20 cellular contexts compared by ENCODE assay signal in the genomic region with DNA sequence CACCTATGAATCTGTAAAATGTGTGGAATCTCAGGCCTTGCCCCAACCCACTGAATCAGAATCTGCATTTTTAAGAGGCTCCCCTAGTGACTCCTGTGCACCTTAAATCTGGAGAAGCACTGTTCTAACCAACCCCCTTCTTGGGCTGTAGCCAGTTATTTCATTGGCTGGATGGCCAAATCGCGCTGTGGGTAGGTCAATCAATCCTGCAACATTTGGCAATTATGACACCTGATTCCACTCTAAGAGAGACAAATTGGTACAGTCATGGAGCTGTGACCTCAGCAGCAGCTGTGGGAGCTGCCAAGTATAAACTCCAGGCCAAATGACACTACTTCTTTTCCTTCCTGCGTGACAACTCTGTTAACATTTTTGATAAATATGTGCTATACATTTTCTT.
A peak's percentile ranks its signal among the peaks of the same experiment; 100 is the strongest.
DNase-seq lines count a peak whose midpoint lies in the region; ATAC-seq and TF ChIP-seq lines count a peak whose summit lies in the region.
"Had no signal": no experiment of that assay in that cellular context is flagged by ENCODE, and none has a peak within 500 bp of the region (broad histone marks: within the 10 kb centered on the region; RNA-seq: fewer than 3 reads in every experiment).

No MANE protein-coding gene starts in this region.

- no peaks in the 10 kb centered on the region for H3K36me3 Mint-ChIP-seq in natural killer cell treated with Interleukin-12 subunit alpha and Interleukin-12 subunit beta and Interleukin-15 and Interleukin-18, amount 100 ng/mL, for 72 hours
- H3K36me3 Mint-ChIP-seq in activated T-cell treated with anti-CD3 and anti-CD28 coated beads, Interleukin-2, amount 50 U/mL, for 4 hours (ENCODE audit: insufficient read depth) = no peaks in the 10 kb centered on the region

- in situ Hi-C loops in astrocyte of the spinal cord (cut with HindIII; ENCODE audit: low sequenced_read_pairs) = no loop called here

- no peak for ATAC-seq in natural killer cell treated with Interleukin-12 subunit alpha and Interleukin-12 subunit beta and Interleukin-15 and Interleukin-18, amount 100 ng/mL, for 72 hours
- no peak for ATAC-seq in activated T-cell treated with anti-CD3 and anti-CD28 coated beads, Interleukin-2, amount 50 U/mL, for 4 hours
- ATAC-seq: K562 had no signal

- DNase-seq in NCI-H1105 treated with DMSO at 0.1 percent for 48 hours (lab: John Stamatoyannopoulos, UW) (peak; percentile 14), NCI-H1105 (lab: John Stamatoyannopoulos, UW) (no peak), NCI-H1694 treated with DMSO at 0.1 percent for 48 hours (lab: John Stamatoyannopoulos, UW) (peak; percentile 51), astrocyte of the spinal cord (ENCODE audit: low read depth, low spot score) (peak; percentile 13), HuH-7.5 (ENCODE audit: low spot score) (no peak), NCI-H1436 (lab: John Stamatoyannopoulos, UW) (no peak)
- no peak for DNase-seq in natural killer cell treated with Interleukin-12 subunit alpha and Interleukin-12 subunit beta and Interleukin-15 and Interleukin-18, amount 100 ng/mL, for 72 hours (ENCODE audit: low spot score)
- no peak for DNase-seq in activated T-cell treated with anti-CD3 and anti-CD28 coated beads, Interleukin-2, amount 50 U/mL, for 4 hours
- DNase-seq: activated CD4-positive, alpha-beta T cell treated with anti-CD3 and anti-CD28 coated beads, Interleukin-2, amount 50 U/mL, for 4 hours; activated naive CD4-positive, alpha-beta T cell; activated T-cell treated with anti-CD3 and anti-CD28 coated beads for 4 hours; DMS53; hippocampal formation; MV-4-11; NCI-H2227 treated with DMSO at 0.1 percent for 48 hours; stimulated activated naive CD4-positive, alpha-beta T cell treated with Interleukin-2 at 50 U/mL for 16 hours; WERI-Rb-1 had no signal

- no peak for TF ChIP-seq CTCF in astrocyte of the spinal cord (IDR thresholded peaks at IDR 0.05; ENCODE audit: low read depth, low read length)

- H3K4me3 Mint-ChIP-seq in natural killer cell treated with Interleukin-12 subunit alpha and Interleukin-12 subunit beta and Interleukin-15 and Interleukin-18, amount 100 ng/mL, for 72 hours = no peak overlapping the region
- no peak overlapping the region for H3K4me3 Mint-ChIP-seq in activated T-cell treated with anti-CD3 and anti-CD28 coated beads, Interleukin-2, amount 50 U/mL, for 4 hours

- H3K4me1 Mint-ChIP-seq in natural killer cell treated with Interleukin-12 subunit alpha and Interleukin-12 subunit beta and Interleukin-15 and Interleukin-18, amount 100 ng/mL, for 72 hours (ENCODE audit: low read depth in 2 of 2) = peaks cover 40 to 53% of the 10 kb centered on the region in 2 donors
- peaks cover 4% of the 10 kb centered on the region for H3K4me1 Mint-ChIP-seq in activated T-cell treated with anti-CD3 and anti-CD28 coated beads, Interleukin-2, amount 50 U/mL, for 4 hours (ENCODE audit: low read depth)

- no peaks in the 10 kb centered on the region for H3K9me3 Mint-ChIP-seq in natural killer cell treated with Interleukin-12 subunit alpha and Interleukin-12 subunit beta and Interleukin-15 and Interleukin-18, amount 100 ng/mL, for 72 hours
- peaks cover 3% of the 10 kb centered on the region for H3K9me3 Mint-ChIP-seq in activated T-cell treated with anti-CD3 and anti-CD28 coated beads, Interleukin-2, amount 50 U/mL, for 4 hours

- H3K4me3 ChIP-seq in astrocyte of the spinal cord (ENCODE audit: low read depth, low read length) = no peak overlapping the region
- H3K4me3 ChIP-seq: ascending aorta, K562, tibial nerve had no signal

- peak overlapping the region; percentile 44 to 47 for H3K27ac Mint-ChIP-seq in natural killer cell treated with Interleukin-12 subunit alpha and Interleukin-12 subunit beta and Interleukin-15 and Interleukin-18, amount 100 ng/mL, for 72 hours

- H3K27me3 Mint-ChIP-seq in natural killer cell treated with Interleukin-12 subunit alpha and Interleukin-12 subunit beta and Interleukin-15 and Interleukin-18, amount 100 ng/mL, for 72 hours = peaks cover 0 to 19% of the 10 kb centered on the region in 2 donors
- peaks cover 12% of the 10 kb centered on the region for H3K27me3 Mint-ChIP-seq in activated T-cell treated with anti-CD3 and anti-CD28 coated beads, Interleukin-2, amount 50 U/mL, for 4 hours (ENCODE audit: low read depth)

Comparison
In these comparisons a context has a peak if more than half of its experiments do, and no peak if none do; other contexts are left out.
1. DNase-seq: peak in NCI-H1105 treated with DMSO at 0.1 percent for 48 hours (single experiment), NCI-H1694 treated with DMSO at 0.1 percent for 48 hours (single experiment) and astrocyte of the spinal cord (single experiment); none in NCI-H1105 (single experiment), natural killer cell treated with Interleukin-12 subunit alpha and Interleukin-12 subunit beta and Interleukin-15 and Interleukin-18, amount 100 ng/mL, for 72 hours (single experiment), HuH-7.5 (single experiment), activated T-cell treated with anti-CD3 and anti-CD28 coated beads, Interleukin-2, amount 50 U/mL, for 4 hours (single experiment) and NCI-H1436 (single experiment).